Comparison of ENCODE assay signal across 22 cellular contexts in genomic region chr5:68843600-68844342, GRCh38.
"Had no signal": no experiment of that assay in that cellular context is flagged by ENCODE, and none has a peak within 500 bp of the region (broad histone marks: within the 10 kb centered on the region; RNA-seq: fewer than 3 reads in every experiment).

No MANE protein-coding gene starts in this region.

- H3K27me3 ChIP-seq: esophagus muscularis mucosa, right atrium auricular region, testis had no signal

- H3K36me3 ChIP-seq: esophagus muscularis mucosa, right atrium auricular region had no signal

- DNase-seq: activated CD4-positive, alpha-beta memory T cell treated with anti-CD3 and anti-CD28 coated beads, Interleukin-2, amount 10 ng/mL, durations not matched to agents 7 days and 5 days; activated CD4-positive, alpha-beta T cell treated with anti-CD3 and anti-CD28 coated beads, Interleukin-2, amount 10 ng/mL, durations not matched to agents 7 days and 5 days; activated CD4-positive, CD25-positive, alpha-beta regulatory T cell treated with anti-CD3 and anti-CD28 coated beads, Interleukin-2, amount 50 U/mL, for 72 hours; activated gamma-delta T cell treated with Interleukin-2 at 50 U/mL for 16 hours; activated naive CD4-positive, alpha-beta T cell treated with anti-CD3 and anti-CD28 coated beads, Interleukin-2, amount 50 U/mL, for 16 hours; activated naive CD8-positive, alpha-beta T cell treated with anti-CD3 and anti-CD28 coated beads, Interleukin-2, amount 50 U/mL, for 24 hours; activated T-cell treated with anti-CD3 and anti-CD28 coated beads, Interleukin-2, amount 50 U/mL, for 4 hours; dermis blood vessel endothelial cell; effector CD4-positive, alpha-beta T cell; foreskin melanocyte; kidney glomerular epithelial cell; mesendoderm; natural killer cell; stimulated activated CD4-positive, alpha-beta T cell treated with anti-CD3 and anti-CD28 coated beads, Interleukin-4, amount 100 ng/mL, for 1 hour; stimulated activated naive CD8-positive, alpha-beta T cell treated with anti-CD3 and anti-CD28 coated beads, Interleukin-15, Interleukin-2, amounts not matched to agents 100 U/mL and 50 U/mL, for 24 hours; T-helper 17 cell; T1000; trophoblast cell had no signal

- H3K4me3 ChIP-seq: esophagus muscularis mucosa, lung, right atrium auricular region, testis had no signal

- H3K9me3 ChIP-seq: esophagus muscularis mucosa, right atrium auricular region, testis had no signal

- H3K4me1 ChIP-seq: esophagus muscularis mucosa, right atrium auricular region had no signal

- H3K27ac ChIP-seq: esophagus muscularis mucosa, right atrium auricular region had no signal
